In genomic region chr2:46839045-46839444, GRCh38 we compare ENCODE assay signal across 25 cellular contexts.
A peak's percentile ranks its signal among the peaks of the same experiment; 100 is the strongest.
DNase-seq lines count a peak whose midpoint lies in the region; ATAC-seq, FAIRE-seq and TF ChIP-seq lines count a peak whose summit lies in the region.
"Had no signal": no experiment of that assay in that cellular context is flagged by ENCODE, and none has a peak within 500 bp of the region (broad histone marks: within the 10 kb centered on the region; RNA-seq: fewer than 3 reads in every experiment).

No MANE protein-coding gene starts in this region.

- H3K27ac ChIP-seq in astrocyte (ENCODE audit: low read depth, low read length) (no peak overlapping the region), upper lobe of right lung (no peak overlapping the region)
- H3K27ac ChIP-seq: 22Rv1, BLaER1, C4-2B, GM23248 had no signal

- H3K9me3 Mint-ChIP-seq in astrocyte (ENCODE audit: unreplicated experiment) (no peaks in the 10 kb centered on the region), nephron (no peaks in the 10 kb centered on the region)
- no peaks in the 10 kb centered on the region for H3K9me3 Mint-ChIP-seq in activated naive CD8-positive, alpha-beta T cell treated with anti-CD3 and anti-CD28 coated beads, Interleukin-2, amount 50 U/mL, for 24 hours
- H3K9me3 Mint-ChIP-seq: CD8-positive, alpha-beta T cell had no signal

- H3K4me1 ChIP-seq in astrocyte (ENCODE audit: insufficient read depth, low read length) (peaks cover 15% of the 10 kb centered on the region), upper lobe of right lung (no peaks in the 10 kb centered on the region)
- H3K4me1 ChIP-seq: Caco-2 had no signal

- no peak overlapping the region for H3K4me2 ChIP-seq in astrocyte (ENCODE audit: low read length)
- H3K4me2 ChIP-seq: BLaER1 had no signal

- H3K36me3 Mint-ChIP-seq in astrocyte (ENCODE audit: low read depth, unreplicated experiment) (peaks cover 3% of the 10 kb centered on the region), nephron (ENCODE audit: low read depth) (no peaks in the 10 kb centered on the region)
- no peaks in the 10 kb centered on the region for H3K36me3 Mint-ChIP-seq in activated naive CD8-positive, alpha-beta T cell treated with anti-CD3 and anti-CD28 coated beads, Interleukin-2, amount 50 U/mL, for 24 hours (ENCODE audit: low read depth)
- H3K36me3 Mint-ChIP-seq: CD4-positive, CD25-positive, alpha-beta regulatory T cell; CD8-positive, alpha-beta T cell had no signal

- peak overlapping the region; percentile 36 for H3K4me3 Mint-ChIP-seq in astrocyte (ENCODE audit: unreplicated experiment)
- no peak overlapping the region for H3K4me3 Mint-ChIP-seq in nephron
- no peak overlapping the region for H3K4me3 Mint-ChIP-seq in activated naive CD8-positive, alpha-beta T cell treated with anti-CD3 and anti-CD28 coated beads, Interleukin-2, amount 50 U/mL, for 24 hours
- H3K4me3 Mint-ChIP-seq: B cell; CD4-positive, CD25-positive, alpha-beta regulatory T cell; CD8-positive, alpha-beta T cell had no signal

- no peak overlapping the region for H3K9ac ChIP-seq in astrocyte (ENCODE audit: low read length)
- H3K9ac ChIP-seq: BLaER1, GM23248 had no signal

- in situ Hi-C loops in KBM-7 (cut with MboI; ENCODE audit: low pct_unique_long_range_greater_than_20kb, low sequenced_read_pairs) = no loop called here

- no peaks in the 10 kb centered on the region for H3K79me2 ChIP-seq in astrocyte (ENCODE audit: insufficient read depth, low read length)

- ATAC-seq in upper lobe of right lung = no peak
- no peak for ATAC-seq in HG03045 (IDR thresholded peaks at IDR 0.05; ENCODE audit: unreplicated experiment)
- ATAC-seq in activated naive CD8-positive, alpha-beta T cell treated with anti-CD3 and anti-CD28 coated beads, Interleukin-2, amount 50 U/mL, for 24 hours = no peak
- ATAC-seq: CD8-positive, alpha-beta T cell had no signal

- no peaks in the 10 kb centered on the region for H4K20me1 ChIP-seq in astrocyte (ENCODE audit: insufficient read depth, low read length)
- H4K20me1 ChIP-seq: BLaER1 had no signal

- H3K36me3 ChIP-seq in astrocyte (ENCODE audit: insufficient read depth, low read length) = no peaks in the 10 kb centered on the region
- no peaks in the 10 kb centered on the region for H3K36me3 ChIP-seq in upper lobe of right lung
- H3K36me3 ChIP-seq: BLaER1 had no signal

- H3K27ac Mint-ChIP-seq in astrocyte (ENCODE audit: unreplicated experiment) (no peak overlapping the region), nephron (peak overlapping the region in 2 of 3 experiments; percentile 36 to 39)
- no peak overlapping the region for H3K27ac Mint-ChIP-seq in activated naive CD8-positive, alpha-beta T cell treated with anti-CD3 and anti-CD28 coated beads, Interleukin-2, amount 50 U/mL, for 24 hours
- H3K27ac Mint-ChIP-seq: B cell; CD8-positive, alpha-beta T cell had no signal

- no peak overlapping the region for H3K4me3 ChIP-seq in astrocyte (ENCODE audit: insufficient read depth, low read depth, low read length)
- no peak overlapping the region for H3K4me3 ChIP-seq in upper lobe of right lung
- H3K4me3 ChIP-seq: BLaER1, GM23248 had no signal

- peaks cover 7% of the 10 kb centered on the region for H3K4me1 Mint-ChIP-seq in astrocyte (ENCODE audit: low read depth, unreplicated experiment)
- H3K4me1 Mint-ChIP-seq in nephron = peaks cover 7% of the 10 kb centered on the region
- H3K4me1 Mint-ChIP-seq in activated naive CD8-positive, alpha-beta T cell treated with anti-CD3 and anti-CD28 coated beads, Interleukin-2, amount 50 U/mL, for 24 hours = peaks cover 4% of the 10 kb centered on the region

- no peak for TF ChIP-seq CTCF in astrocyte (IDR thresholded peaks at IDR 0.05; ENCODE audit: insufficient read depth, low read depth, low read length)
- TF ChIP-seq CTCF in nephron (IDR thresholded peaks at IDR 0.05; ENCODE audit: unreplicated experiment in 3 of 3) = no peak
- no peak for TF ChIP-seq CTCF in upper lobe of right lung (IDR thresholded peaks at IDR 0.05)

- intact Hi-C loops in upper lobe of right lung (cut with DNase I) = no loop called here

- no peaks in the 10 kb centered on the region for H3K9me3 ChIP-seq in astrocyte (ENCODE audit: insufficient read depth, low read depth, low read length)
- no peaks in the 10 kb centered on the region for H3K9me3 ChIP-seq in upper lobe of right lung
- H3K9me3 ChIP-seq: BLaER1, Caco-2 had no signal

- FAIRE-seq in astrocyte (lab: Jason Lieb, UNC) = no peak
- FAIRE-seq: A204.1, G401.6, GM12892, GM19239, H1 had no signal

- no peak overlapping the region for H2AFZ ChIP-seq in astrocyte (ENCODE audit: low read depth, low read length)
- H2AFZ ChIP-seq: GM23248 had no signal

- H3K27me3 ChIP-seq in astrocyte (ENCODE audit: insufficient read depth, low read length) (no peaks in the 10 kb centered on the region), upper lobe of right lung (no peaks in the 10 kb centered on the region)
- H3K27me3 ChIP-seq: BLaER1 had no signal

- DNase-seq in activated effector memory CD4-positive, alpha-beta T cell treated with anti-CD3 and anti-CD28 coated beads, Interleukin-2, amount 50 U/mL, for 16 hours = peak; percentile 10
- DNase-seq in activated effector memory CD4-positive, alpha-beta T cell treated with Interleukin-2 at 50 U/mL for 16 hours = no peak
- DNase-seq in astrocyte (ENCODE audit: low read depth) (no peak), upper lobe of right lung (peak; percentile 38), KBM-7 (no peak)
- no peak for DNase-seq in activated naive CD8-positive, alpha-beta T cell treated with anti-CD3 and anti-CD28 coated beads, Interleukin-2, amount 50 U/mL, for 24 hours
- DNase-seq: CD4-positive, CD25-positive, alpha-beta regulatory T cell; CD8-positive, alpha-beta T cell; DMS153; DND-41; GM23248; H7; HCEC 1CT had no signal

- H3K27me3 Mint-ChIP-seq in astrocyte (ENCODE audit: low read depth, unreplicated experiment) = peaks cover 20% of the 10 kb centered on the region
- H3K27me3 Mint-ChIP-seq in nephron (ENCODE audit: low read depth) = peaks cover 7% of the 10 kb centered on the region
- H3K27me3 Mint-ChIP-seq in activated naive CD8-positive, alpha-beta T cell treated with anti-CD3 and anti-CD28 coated beads, Interleukin-2, amount 50 U/mL, for 24 hours = no peaks in the 10 kb centered on the region
- H3K27me3 Mint-ChIP-seq: B cell had no signal

Comparison
In these comparisons a context has a peak if more than half of its experiments do, and no peak if none do; other contexts are left out.
1. DNase-seq: peak in activated effector memory CD4-positive, alpha-beta T cell treated with anti-CD3 and anti-CD28 coated beads, Interleukin-2, amount 50 U/mL, for 16 hours (single experiment) and upper lobe of right lung (single experiment); none in activated effector memory CD4-positive, alpha-beta T cell treated with Interleukin-2 at 50 U/mL for 16 hours (single experiment), astrocyte (single experiment), activated naive CD8-positive, alpha-beta T cell treated with anti-CD3 and anti-CD28 coated beads, Interleukin-2, amount 50 U/mL, for 24 hours (single experiment) and KBM-7 (single experiment).
2. H3K27ac Mint-ChIP-seq: peak in nephron (2 of 3); none in astrocyte (single experiment) and activated naive CD8-positive, alpha-beta T cell treated with anti-CD3 and anti-CD28 coated beads, Interleukin-2, amount 50 U/mL, for 24 hours (single experiment).